ENCODE assay signal across 23 cellular contexts in the genomic region with DNA sequence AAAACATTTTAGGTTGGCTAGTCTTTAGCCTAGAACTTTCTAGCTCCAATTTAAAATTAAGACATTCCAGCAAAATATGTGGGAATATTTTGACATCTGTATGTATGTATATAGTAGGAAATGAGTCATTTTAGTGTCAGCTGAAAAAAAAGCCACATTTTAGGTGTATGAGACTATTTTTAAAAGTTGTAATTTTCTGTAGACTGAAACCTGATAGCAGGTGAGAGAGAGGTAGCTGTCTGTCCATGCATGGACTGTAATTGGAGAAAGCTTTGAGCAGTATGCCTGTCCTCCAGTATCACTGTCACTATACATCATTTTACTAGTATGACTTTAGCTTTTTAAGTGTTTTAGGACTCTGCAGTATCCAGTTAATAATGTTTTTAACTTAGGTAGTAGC. TPM values are rescaled to one million over a fixed set of nuclear protein-coding genes. Genes with fewer than 3 reads are reported as not detected.
DNase-seq lines count a peak whose midpoint lies in the region; ATAC-seq, FAIRE-seq and TF ChIP-seq lines count a peak whose summit lies in the region.
"Had no signal": no experiment of that assay in that cellular context is flagged by ENCODE, and none has a peak within 500 bp of the region (broad histone marks: within the 10 kb centered on the region; RNA-seq: fewer than 3 reads in every experiment).

No MANE protein-coding gene starts in this region.

- H3K9ac ChIP-seq in astrocyte (ENCODE audit: low read length) (no peak overlapping the region), neural progenitor cell (no peak overlapping the region)

- ATAC-seq in GM19023 (IDR thresholded peaks at IDR 0.05; ENCODE audit: unreplicated experiment), result no peak

- FAIRE-seq in astrocyte (lab: Jason Lieb, UNC), result no peak
- FAIRE-seq: G401.6, H1 had no signal

- H3K27ac ChIP-seq in astrocyte (ENCODE audit: low read depth, low read length), result no peak overlapping the region
- no peak overlapping the region for H3K27ac ChIP-seq in neural progenitor cell
- H3K27ac ChIP-seq: RWPE1, SJCRH30 had no signal

- H3K4me3 Mint-ChIP-seq in astrocyte (ENCODE audit: unreplicated experiment) (no peak overlapping the region), neural progenitor cell (no peak overlapping the region)
- H3K4me3 Mint-ChIP-seq: IgD-negative memory B cell had no signal

- H3K4me3 ChIP-seq in astrocyte (ENCODE audit: insufficient read depth, low read depth, low read length), result no peak overlapping the region
- H3K4me3 ChIP-seq in neural progenitor cell, result no peak overlapping the region
- H3K4me3 ChIP-seq: SJCRH30 had no signal

- H3K4me1 ChIP-seq in astrocyte (ENCODE audit: insufficient read depth, low read length) (peaks cover 11% of the 10 kb centered on the region), neural progenitor cell (no peaks in the 10 kb centered on the region)
- H3K4me1 ChIP-seq: SJCRH30 had no signal

- H3K79me2 ChIP-seq in astrocyte (ENCODE audit: insufficient read depth, low read length) (no peaks in the 10 kb centered on the region), neural progenitor cell (ENCODE audit: low read depth) (no peaks in the 10 kb centered on the region)

- H3K36me3 ChIP-seq in astrocyte (ENCODE audit: insufficient read depth, low read length) (no peaks in the 10 kb centered on the region), neural progenitor cell (no peaks in the 10 kb centered on the region)
- H3K36me3 ChIP-seq: SJCRH30 had no signal

- H3K9me3 ChIP-seq in astrocyte (ENCODE audit: insufficient read depth, low read depth, low read length) (no peaks in the 10 kb centered on the region), neural progenitor cell (ENCODE audit: low read depth) (no peaks in the 10 kb centered on the region)
- H3K9me3 ChIP-seq: SJCRH30 had no signal

- H3K4me2 ChIP-seq in astrocyte (ENCODE audit: low read length) (peak overlapping the region; percentile 5), neural progenitor cell (no peak overlapping the region)

- TF ChIP-seq CTCF in astrocyte (IDR thresholded peaks at IDR 0.05; ENCODE audit: insufficient read depth, low read depth, low read length) (no peak), neural progenitor cell (IDR thresholded peaks at IDR 0.05) (no peak)

- no peaks in the 10 kb centered on the region for H3K27me3 Mint-ChIP-seq in astrocyte (ENCODE audit: low read depth, unreplicated experiment)
- no peaks in the 10 kb centered on the region for H3K27me3 Mint-ChIP-seq in neural progenitor cell (ENCODE audit: insufficient read depth, low read depth)

- H3K27me3 ChIP-seq in astrocyte (ENCODE audit: insufficient read depth, low read length) (no peaks in the 10 kb centered on the region), neural progenitor cell (no peaks in the 10 kb centered on the region)
- H3K27me3 ChIP-seq: SJCRH30 had no signal

- no peaks in the 10 kb centered on the region for H3K9me3 Mint-ChIP-seq in astrocyte (ENCODE audit: unreplicated experiment)
- no peaks in the 10 kb centered on the region for H3K9me3 Mint-ChIP-seq in neural progenitor cell

- peak; percentile 69 for DNase-seq in ELR (ENCODE audit: low read depth)
- DNase-seq in HT1080 (ENCODE audit: low read depth), result peak; percentile 59
- DNase-seq in astrocyte (ENCODE audit: low read depth), result no peak
- DNase-seq in iris pigment epithelial cell (ENCODE audit: low read depth), result peak; percentile 26
- no peak for DNase-seq in posterior cingulate gyrus
- DNase-seq in neural progenitor cell (ENCODE audit: low spot score), result no peak
- DNase-seq: ACHN, AML-193, COR-L47, DMS153, Kasumi-1, NCI-H1105 treated with DMSO at 0.1 percent for 48 hours, NCI-H187 treated with DMSO at 0.1 percent for 48 hours, NCI-H446, NCI-H69, OCI-M1, SJCRH30 had no signal

- H2AFZ ChIP-seq in astrocyte (ENCODE audit: low read depth, low read length), result no peak overlapping the region
- H2AFZ ChIP-seq in neural progenitor cell (replicated peaks), result no peak overlapping the region

- no peaks in the 10 kb centered on the region for H3F3A ChIP-seq in neural progenitor cell (ENCODE audit: low read depth)

- peaks cover 2% of the 10 kb centered on the region for H3K36me3 Mint-ChIP-seq in astrocyte (ENCODE audit: low read depth, unreplicated experiment)
- H3K36me3 Mint-ChIP-seq in neural progenitor cell, result no peaks in the 10 kb centered on the region
- H3K36me3 Mint-ChIP-seq: IgD-negative memory B cell had no signal

- intact Hi-C loops in posterior cingulate gyrus (cut with DNase I), result loop anchor here (10.0 kb wide), 2 partner anchors 65 to 115 kb away; partner anchors contain the start of gene ITPRID2

- H3K4me1 Mint-ChIP-seq in astrocyte (ENCODE audit: low read depth, unreplicated experiment) (no peaks in the 10 kb centered on the region), neural progenitor cell (no peaks in the 10 kb centered on the region)

- no peaks in the 10 kb centered on the region for H4K20me1 ChIP-seq in astrocyte (ENCODE audit: insufficient read depth, low read length)
- no peaks in the 10 kb centered on the region for H4K20me1 ChIP-seq in neural progenitor cell (ENCODE audit: low read depth)

- no peak overlapping the region for H3K27ac Mint-ChIP-seq in astrocyte (ENCODE audit: unreplicated experiment)
- no peak overlapping the region for H3K27ac Mint-ChIP-seq in neural progenitor cell
- H3K27ac Mint-ChIP-seq: IgD-negative memory B cell had no signal

RNA-seq across cellular contexts. Expression of gene PPP1R1C, which starts 26.1 kb away (rescaled TPM):
- total RNA-seq in HT1080 (2014; rRNA removed; shearing (Covaris generic)), result not detected in 2 replicates
- polyA plus RNA-seq in HT1080 (2015; cell fraction: cytosol; rRNA removed), result not detected in 2 replicates
- polyA plus RNA-seq in HT1080 (2015; cell fraction: nucleus; rRNA removed), result not detected in 2 replicates
- total RNA-seq in astrocyte (0.50 and 1.2 TPM in 2 replicates), neural progenitor cell (ENCODE audit: low replicate concordance) (5.5 and 9.3 TPM in 2 replicates)
- total RNA-seq: HT-29, SJCRH30 had no signal
- polyA plus RNA-seq: IgD-negative memory B cell had no signal

Comparison
In these comparisons a context has a peak if more than half of its experiments do, and no peak if none do; other contexts are left out.
1. DNase-seq: peak in ELR (single experiment), HT1080 (single experiment) and iris pigment epithelial cell (single experiment); none in astrocyte (single experiment), posterior cingulate gyrus (0 of 10) and neural progenitor cell (single experiment).